In the genomic region with DNA sequence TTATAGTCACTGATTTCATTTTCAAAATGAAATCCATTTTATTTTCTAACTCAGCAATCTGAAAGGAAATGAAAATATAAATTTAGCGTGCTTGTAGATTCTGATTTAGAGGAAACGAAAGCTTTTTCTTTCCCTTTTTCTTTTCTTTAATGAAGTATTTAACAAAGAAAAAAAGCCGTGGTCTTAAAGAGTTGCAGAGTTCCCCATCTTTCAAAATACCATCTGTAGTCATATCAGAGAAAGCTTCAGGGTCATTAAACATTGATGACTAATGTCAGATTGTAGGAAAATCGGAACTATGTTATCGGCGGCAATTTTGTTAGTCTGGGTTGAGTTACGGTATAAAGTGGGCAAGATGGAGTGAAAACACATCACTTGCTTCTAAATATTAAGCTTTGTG, we compare ENCODE assay signal across 14 cellular contexts. TPM values are rescaled to one million over a fixed set of nuclear protein-coding genes. Genes with fewer than 3 reads are reported as not detected.
DNase-seq lines count a peak whose midpoint lies in the region; ATAC-seq and TF ChIP-seq lines count a peak whose summit lies in the region.
"Had no signal": no experiment of that assay in that cellular context is flagged by ENCODE, and none has a peak within 500 bp of the region (broad histone marks: within the 10 kb centered on the region; RNA-seq: fewer than 3 reads in every experiment).

No MANE protein-coding gene starts in this region.

- H2AFZ ChIP-seq in OCI-LY3 (ENCODE audit: low read depth, low read length), result no peak overlapping the region

- H4K20me1 ChIP-seq in OCI-LY3 (ENCODE audit: insufficient read depth, low read length), result no peaks in the 10 kb centered on the region

- no peak for TF ChIP-seq CTCF in GM12865 (IDR thresholded peaks at IDR 0.05; ENCODE audit: insufficient read depth, low read depth, low read length, missing control alignments)
- TF ChIP-seq CTCF in OCI-LY3 (IDR thresholded peaks at IDR 0.05; ENCODE audit: low read depth, low read length), result no peak

- H3K9me3 ChIP-seq in OCI-LY3 (ENCODE audit: insufficient read depth, low read length), result no peaks in the 10 kb centered on the region
- H3K9me3 ChIP-seq in muscle layer of duodenum (ENCODE audit: control insufficient read depth in 1 of 2, low read length in 2 of 2), result no peaks in the 10 kb centered on the region
- H3K9me3 ChIP-seq: right atrium auricular region had no signal

- H3K4me2 ChIP-seq in OCI-LY3 (ENCODE audit: low read length), result peak overlapping the region; percentile 94

- peak overlapping the region; percentile 95 for H3K27ac ChIP-seq in OCI-LY3 (ENCODE audit: low read length)
- H3K27ac ChIP-seq in muscle layer of duodenum (ENCODE audit: low read length), result peak overlapping the region; percentile 41
- H3K27ac ChIP-seq: right atrium auricular region, WERI-Rb-1 had no signal

- peaks cover 38% of the 10 kb centered on the region for H3K4me1 ChIP-seq in OCI-LY3 (ENCODE audit: low read length)
- no peaks in the 10 kb centered on the region for H3K4me1 ChIP-seq in muscle layer of duodenum (ENCODE audit: control insufficient read depth in 1 of 2, insufficient read depth in 2 of 2, low read length in 2 of 2)
- H3K4me1 ChIP-seq: right atrium auricular region had no signal

- H3K79me2 ChIP-seq in OCI-LY3 (ENCODE audit: low read length), result peaks cover 15% of the 10 kb centered on the region

- H3K9ac ChIP-seq in OCI-LY3 (ENCODE audit: low read length), result peak overlapping the region; percentile 76

- peak overlapping the region; percentile 60 for H3K4me3 ChIP-seq in GM12865 (ENCODE audit: low read depth, low read length)
- H3K4me3 ChIP-seq in OCI-LY3 (ENCODE audit: low read length), result peak overlapping the region; percentile 69
- no peak overlapping the region for H3K4me3 ChIP-seq in muscle layer of duodenum (ENCODE audit: low read depth in 1 of 2, low read length in 2 of 2)
- H3K4me3 ChIP-seq: right atrium auricular region had no signal

- DNase-seq in GM12865 (ENCODE audit: low read depth) (peak; percentile 41), occipital lobe (lab: John Stamatoyannopoulos, UW) (no peak), kidney glomerular epithelial cell (lab: John Stamatoyannopoulos, UW) (no peak)
- DNase-seq: kidney, NCI-H1436 treated with DMSO at 0.1 percent for 48 hours, NCI-H526 treated with DMSO at 0.1 percent for 48 hours, SHP77 treated with DMSO at 0.1 percent for 48 hours, WERI-Rb-1 had no signal

- H3K36me3 ChIP-seq in OCI-LY3 (replicated peaks; ENCODE audit: low read depth, low read length) (peaks cover 22% of the 10 kb centered on the region), muscle layer of duodenum (ENCODE audit: control insufficient read depth in 1 of 2, insufficient read depth in 2 of 2, low read length in 2 of 2) (peaks cover 0 to 7% of the 10 kb centered on the region in 2 donors)
- H3K36me3 ChIP-seq: right atrium auricular region, WERI-Rb-1 had no signal

- no peaks in the 10 kb centered on the region for H3K27me3 ChIP-seq in OCI-LY3 (ENCODE audit: low read depth, low read length)
- H3K27me3 ChIP-seq in muscle layer of duodenum (ENCODE audit: low read depth, low read length), result no peaks in the 10 kb centered on the region
- H3K27me3 ChIP-seq: right atrium auricular region had no signal

- ATAC-seq in GM21786 (IDR thresholded peaks at IDR 0.05; ENCODE audit: unreplicated experiment), result peak; percentile 34
- no peak for ATAC-seq in HG03175 (IDR thresholded peaks at IDR 0.05; ENCODE audit: unreplicated experiment)
- no peak for ATAC-seq in HG02970 (IDR thresholded peaks at IDR 0.05; ENCODE audit: low FRiP score, unreplicated experiment)

RNA-seq across cellular contexts. Expression of gene DRAM1, which starts 32.3 kb away (rescaled TPM):
- total RNA-seq in occipital lobe, result 1.1 TPM

Comparison
In these comparisons a context has a peak if more than half of its experiments do, and no peak if none do; other contexts are left out.
1. H3K4me3 ChIP-seq: peak in GM12865 (single experiment) and OCI-LY3 (single experiment); none in muscle layer of duodenum (0 of 2).